Comparison of ENCODE assay signal across 17 cellular contexts in genomic region chr1:240465531-240465940, GRCh38.
DNase-seq lines count a peak whose midpoint lies in the region; ATAC-seq and TF ChIP-seq lines count a peak whose summit lies in the region.
"Had no signal": no experiment of that assay in that cellular context is flagged by ENCODE, and none has a peak within 500 bp of the region (broad histone marks: within the 10 kb centered on the region; RNA-seq: fewer than 3 reads in every experiment).

No MANE protein-coding gene starts in this region.

- ATAC-seq in CD4-positive, alpha-beta T cell (ENCODE audit: poor library complexity) = no peak
- ATAC-seq in right cardiac atrium = no peak
- ATAC-seq: Panc1 had no signal

- H3K9me3 Mint-ChIP-seq in chondrocyte (ENCODE audit: low read depth) (no peaks in the 10 kb centered on the region), nephron (no peaks in the 10 kb centered on the region)
- H3K9me3 Mint-ChIP-seq in CD4-positive, alpha-beta T cell = no peaks in the 10 kb centered on the region
- H3K9me3 Mint-ChIP-seq: activated T-helper 2 cell treated with anti-CD3 and anti-CD28 coated beads, Interferon-gamma antibody, Interleukin-2, Interleukin-4, amounts not matched to agents 10 μg/mL and 5 μg/mL and 100 μg/mL, durations not matched to agents 14 hours and 24 hours and 36 hours had no signal

- POLR2A ChIA-PET in CD4-positive, alpha-beta T cell (lab: Charles Lee) = no interaction called here

- no peaks in the 10 kb centered on the region for H3K79me2 ChIP-seq in KMS-11 (ENCODE audit: insufficient read depth, low read depth)

- peak overlapping the region; percentile 32; the same call in 1 of the 2 replicates for H3K27ac ChIP-seq in KMS-11
- H3K27ac ChIP-seq in CD4-positive, alpha-beta T cell (ENCODE audit: low read depth, low read length) = no peak overlapping the region
- H3K27ac ChIP-seq in right cardiac atrium (ENCODE audit: low read length) = no peak overlapping the region
- H3K27ac ChIP-seq: GM23248 had no signal

- H3K4me3 Mint-ChIP-seq in chondrocyte (ENCODE audit: unreplicated experiment) (peak overlapping the region; percentile 35), nephron (peak overlapping the region in 1 of 3 experiments; percentile 37)
- no peak overlapping the region for H3K4me3 Mint-ChIP-seq in CD4-positive, alpha-beta T cell

- TF ChIP-seq CTCF in BE2C (IDR thresholded peaks at IDR 0.05; ENCODE audit: low read depth, low read length) = no peak
- no peak for TF ChIP-seq CTCF in KMS-11 (conservative IDR thresholded peaks at IDR 0.05; ENCODE audit: low read depth, low read length)
- TF ChIP-seq CTCF in chondrocyte (IDR thresholded peaks at IDR 0.05) = no peak
- no peak for TF ChIP-seq CTCF in nephron (IDR thresholded peaks at IDR 0.05; ENCODE audit: unreplicated experiment in 3 of 3)
- no peak for TF ChIP-seq CTCF in CD4-positive, alpha-beta T cell (IDR thresholded peaks at IDR 0.05)

- H3K4me2 ChIP-seq in KMS-11 = peak overlapping the region; percentile 58

- peak overlapping the region; percentile 5; the same call in 1 of the 2 replicates for H3K9ac ChIP-seq in KMS-11
- H3K9ac ChIP-seq: GM23248 had no signal

- H3K4me1 ChIP-seq in BE2C (peaks cover 18% of the 10 kb centered on the region), KMS-11 (ENCODE audit: low read depth, poor library complexity, severe bottlenecking) (peaks cover 30% of the 10 kb centered on the region), right cardiac atrium (ENCODE audit: control insufficient read depth, insufficient read depth, low read length) (peaks cover 2% of the 10 kb centered on the region)

- H3K4me3 ChIP-seq in BE2C (ENCODE audit: low read depth, low read length) (peak overlapping the region; percentile 45), KMS-11 (IDR thresholded peaks at IDR 0.05; ENCODE audit: insufficient read depth, low read depth, low read length) (peak overlapping the region; percentile 70), right cardiac atrium (ENCODE audit: low read length) (no peak overlapping the region)
- H3K4me3 ChIP-seq: GM23248 had no signal

- H3K36me3 Mint-ChIP-seq in chondrocyte (ENCODE audit: low read depth) (no peaks in the 10 kb centered on the region), nephron (ENCODE audit: low read depth) (no peaks in the 10 kb centered on the region)
- no peaks in the 10 kb centered on the region for H3K36me3 Mint-ChIP-seq in CD4-positive, alpha-beta T cell (ENCODE audit: low read depth)

- CTCF ChIA-PET in CD4-positive, alpha-beta T cell (lab: Charles Lee) = no interaction called here

- DNase-seq in BE2C = peak; percentile 69
- DNase-seq in chondrocyte (ENCODE audit: low spot score) = no peak
- DNase-seq in CD4-positive, alpha-beta T cell = no peak
- DNase-seq in right cardiac atrium = no peak
- DNase-seq in inferior parietal cortex (ENCODE audit: extremely low spot score) = no peak
- DNase-seq in NCI-H1436 (lab: John Stamatoyannopoulos, UW) = no peak
- DNase-seq: DND-41; GM23248; head of caudate nucleus; NCI-H1048; occipital lobe; stimulated activated CD4-positive, alpha-beta T cell treated with anti-CD3 and anti-CD28 coated beads, Interleukin-2, amount 100 ng/mL, for 24 hours; T-helper 1 cell had no signal

- H3K36me3 ChIP-seq in BE2C (no peaks in the 10 kb centered on the region), KMS-11 (ENCODE audit: insufficient read depth) (no peaks in the 10 kb centered on the region)

- H3K27me3 ChIP-seq in BE2C (no peaks in the 10 kb centered on the region), KMS-11 (ENCODE audit: insufficient read depth, low read depth) (no peaks in the 10 kb centered on the region), right cardiac atrium (ENCODE audit: control insufficient read depth, insufficient read depth) (peaks cover 3% of the 10 kb centered on the region)
- no peaks in the 10 kb centered on the region for H3K27me3 ChIP-seq in CD4-positive, alpha-beta T cell (ENCODE audit: control insufficient read depth, insufficient read depth, low read length)

- peak overlapping the region; percentile 44 for H2AFZ ChIP-seq in KMS-11 (ENCODE audit: low read depth)
- H2AFZ ChIP-seq: GM23248 had no signal

- H3K27ac Mint-ChIP-seq in chondrocyte (ENCODE audit: unreplicated experiment) = no peak overlapping the region
- H3K27ac Mint-ChIP-seq in nephron = peak overlapping the region in 2 of 3 experiments; percentile 21 to 37
- no peak overlapping the region for H3K27ac Mint-ChIP-seq in CD4-positive, alpha-beta T cell
- H3K27ac Mint-ChIP-seq: activated T-helper 2 cell treated with anti-CD3 and anti-CD28 coated beads, Interferon-gamma antibody, Interleukin-2, Interleukin-4, amounts not matched to agents 10 μg/mL and 5 μg/mL and 100 μg/mL, durations not matched to agents 14 hours and 24 hours and 36 hours had no signal

- intact Hi-C loops in CD4-positive, alpha-beta T cell (cut with DNase I, micrococcal nuclease) = no loop called here
- intact Hi-C loops in right cardiac atrium (cut with DNase I) = no loop called here

- H3K4me1 Mint-ChIP-seq in chondrocyte (ENCODE audit: low read depth) (peaks cover 33% of the 10 kb centered on the region), nephron (peaks cover 38% of the 10 kb centered on the region)
- no peaks in the 10 kb centered on the region for H3K4me1 Mint-ChIP-seq in CD4-positive, alpha-beta T cell (ENCODE audit: low read depth)

- H3K27me3 Mint-ChIP-seq in chondrocyte (ENCODE audit: low read depth) = no peaks in the 10 kb centered on the region
- no peaks in the 10 kb centered on the region for H3K27me3 Mint-ChIP-seq in nephron (ENCODE audit: low read depth)
- H3K27me3 Mint-ChIP-seq in CD4-positive, alpha-beta T cell = no peaks in the 10 kb centered on the region

- H3K9me3 ChIP-seq in BE2C = no peaks in the 10 kb centered on the region
- no peaks in the 10 kb centered on the region for H3K9me3 ChIP-seq in CD4-positive, alpha-beta T cell (ENCODE audit: control insufficient read depth, low read length)
- H3K9me3 ChIP-seq in right cardiac atrium (ENCODE audit: control insufficient read depth, low read length) = no peaks in the 10 kb centered on the region

- WGBS in right cardiac atrium = 15% methylated on average over 6 of the region's 6 CpGs

- no peaks in the 10 kb centered on the region for H4K20me1 ChIP-seq in KMS-11 (ENCODE audit: insufficient read depth)

Comparison
In these comparisons a context has a peak if more than half of its experiments do, and no peak if none do; other contexts are left out.
1. H3K27ac Mint-ChIP-seq: peak in nephron (2 of 3); none in chondrocyte (single experiment) and CD4-positive, alpha-beta T cell (single experiment).